ENCODE assay signal across 30 cellular contexts in the genomic region with DNA sequence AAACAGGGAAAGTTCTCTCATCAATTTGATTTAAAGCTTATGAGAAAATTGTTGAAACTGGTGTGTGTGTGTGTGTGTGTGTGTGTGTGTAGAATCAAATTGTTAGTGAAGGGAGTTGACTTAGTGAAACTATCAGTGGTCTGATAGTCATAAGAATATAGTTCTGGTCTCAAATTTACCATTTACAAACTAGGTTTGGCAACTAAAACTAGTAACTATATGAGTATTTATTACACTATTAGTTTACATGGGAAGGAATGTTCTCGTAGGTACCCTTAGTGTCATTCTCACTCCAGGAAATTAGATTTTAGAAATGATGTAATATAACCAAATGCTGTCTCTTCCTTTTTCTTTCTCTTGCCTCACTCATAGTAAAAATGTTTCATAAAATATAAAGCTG. TPM values are rescaled to one million over a fixed set of nuclear protein-coding genes. Genes with fewer than 3 reads are reported as not detected.
"Had no signal": no experiment of that assay in that cellular context is flagged by ENCODE, and none has a peak within 500 bp of the region (broad histone marks: within the 10 kb centered on the region; RNA-seq: fewer than 3 reads in every experiment).

No MANE protein-coding gene starts in this region.

- H3K9me3 Mint-ChIP-seq: dendritic cell treated with granulocyte-macrophage colony-stimulating factor and Interleukin-4, amounts not matched to agents 40 ng/mL and 50 ng/mL, for 4 days; endodermal cell; neural progenitor cell had no signal

- H3K9ac ChIP-seq: neural progenitor cell, parathyroid adenoma had no signal

- H3K36me3 ChIP-seq: colonic mucosa, gastroesophageal sphincter, heart left ventricle, neural progenitor cell, prostate gland, right atrium auricular region, thoracic aorta, tibial nerve, upper lobe of left lung had no signal

- H3K4me1 ChIP-seq: colonic mucosa, foreskin keratinocyte, gastroesophageal sphincter, heart left ventricle, neural progenitor cell, parathyroid adenoma, prostate gland, right atrium auricular region, tibial nerve, upper lobe of left lung had no signal

- H3K4me3 Mint-ChIP-seq: dendritic cell treated with granulocyte-macrophage colony-stimulating factor and Interleukin-4, amounts not matched to agents 40 ng/mL and 50 ng/mL, for 4 days; endodermal cell; memory B cell; natural killer cell treated with Interleukin-12 subunit alpha and Interleukin-12 subunit beta and Interleukin-15 and Interleukin-18, amount 100 ng/mL, for 72 hours; neural progenitor cell; stimulated activated effector memory CD8-positive, alpha-beta T cell treated with anti-CD3 and anti-CD28 coated beads, Interleukin-12 subunit alpha, Interleukin-12 subunit beta, amount 100 ng/mL, for 72 hours had no signal

- H3K27me3 Mint-ChIP-seq: dendritic cell treated with granulocyte-macrophage colony-stimulating factor and Interleukin-4, amounts not matched to agents 40 ng/mL and 50 ng/mL, for 4 days; memory B cell; natural killer cell treated with Interleukin-12 subunit alpha and Interleukin-12 subunit beta and Interleukin-15 and Interleukin-18, amount 100 ng/mL, for 72 hours had no signal

- H3K27ac ChIP-seq: colonic mucosa, epithelial cell of prostate, foreskin keratinocyte, gastroesophageal sphincter, heart left ventricle, hepatocyte, neural progenitor cell, parathyroid adenoma, prostate gland, right atrium auricular region, thoracic aorta, tibial nerve, upper lobe of left lung had no signal

- H3K9me3 ChIP-seq: colonic mucosa, gastroesophageal sphincter, prostate gland, thoracic aorta, tibial nerve, upper lobe of left lung had no signal

- H3K79me2 ChIP-seq: hepatocyte, parathyroid adenoma had no signal

- ATAC-seq: esophagus mucosa; foreskin keratinocyte; gastroesophageal sphincter; heart left ventricle; left lobe of liver; sciatic nerve; stimulated activated effector memory CD8-positive, alpha-beta T cell treated with anti-CD3 and anti-CD28 coated beads, Interleukin-12 subunit alpha, Interleukin-12 subunit beta, amount 100 ng/mL, for 72 hours had no signal

- H3K36me3 Mint-ChIP-seq: memory B cell; neural progenitor cell; stimulated activated effector memory CD8-positive, alpha-beta T cell treated with anti-CD3 and anti-CD28 coated beads, Interleukin-12 subunit alpha, Interleukin-12 subunit beta, amount 100 ng/mL, for 72 hours had no signal

- H3K4me1 Mint-ChIP-seq: endodermal cell; memory B cell; neural progenitor cell; stimulated activated effector memory CD8-positive, alpha-beta T cell treated with anti-CD3 and anti-CD28 coated beads, Interleukin-12 subunit alpha, Interleukin-12 subunit beta, amount 100 ng/mL, for 72 hours had no signal

- H3K27ac Mint-ChIP-seq: dendritic cell treated with granulocyte-macrophage colony-stimulating factor and Interleukin-4, amounts not matched to agents 40 ng/mL and 50 ng/mL, for 4 days; endodermal cell; memory B cell; neural progenitor cell; stimulated activated effector memory CD8-positive, alpha-beta T cell treated with anti-CD3 and anti-CD28 coated beads, Interleukin-12 subunit alpha, Interleukin-12 subunit beta, amount 100 ng/mL, for 72 hours had no signal

- H3K4me2 ChIP-seq: hepatocyte, neural progenitor cell, smooth muscle cell had no signal

- H3K4me3 ChIP-seq: colonic mucosa, gastroesophageal sphincter, heart left ventricle, hepatocyte, lung, neural progenitor cell, prostate gland, right atrium auricular region, smooth muscle cell, thoracic aorta, tibial nerve, upper lobe of left lung had no signal

- H2AFZ ChIP-seq: hepatocyte, neural progenitor cell, parathyroid adenoma had no signal

- H3K27me3 ChIP-seq: colonic mucosa, foreskin keratinocyte, gastroesophageal sphincter, heart left ventricle, hepatocyte, neural progenitor cell, right atrium auricular region, tibial nerve, upper lobe of left lung had no signal

- DNase-seq: colonic mucosa; effector CD8-positive, alpha-beta T cell; endodermal cell; foreskin keratinocyte; heart left ventricle; kidney; stimulated activated CD4-positive, alpha-beta T cell treated with anti-CD3 and anti-CD28 coated beads, Interleukin-2, amount 100 ng/mL, for 24 hours; stimulated activated CD4-positive, alpha-beta T cell treated with anti-CD3 and anti-CD28 coated beads, Interleukin-4, amount 100 ng/mL, for 24 hours; stimulated activated naive CD4-positive, alpha-beta T cell treated with Interleukin-2 at 50 U/mL for 16 hours; upper lobe of left lung had no signal

RNA-seq across cellular contexts. Expression of gene SULT1E1, which starts 11.9 kb away (rescaled TPM):
- total RNA-seq: endodermal cell; gastroesophageal sphincter; heart left ventricle; mononuclear cell; natural killer cell treated with Interleukin-12 subunit alpha and Interleukin-12 subunit beta and Interleukin-15 and Interleukin-18, amount 100 ng/mL, for 72 hours; osteoblast; right atrium auricular region; sciatic nerve; smooth muscle cell; tibial nerve had no signal
- polyA plus RNA-seq: heart left ventricle, smooth muscle cell had no signal
